In the genomic region with DNA sequence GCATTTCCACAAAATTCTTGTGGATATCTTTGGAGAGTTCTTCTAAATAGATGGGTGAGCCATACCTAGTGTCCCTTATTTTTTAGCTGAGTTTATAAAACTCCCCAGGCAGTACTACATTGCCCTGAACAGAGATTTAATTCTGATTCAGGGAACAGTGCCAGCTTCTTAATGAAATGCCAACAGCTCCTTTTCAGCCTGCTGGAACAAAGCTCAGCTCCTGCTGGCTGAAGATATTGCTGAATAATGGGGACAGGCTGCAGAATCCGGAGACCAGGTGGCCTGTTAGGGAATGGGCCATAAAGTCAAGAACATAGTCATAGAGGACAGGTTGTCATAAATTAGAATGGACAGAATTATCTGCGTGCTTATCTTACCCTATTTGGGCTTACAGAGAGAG, we compare ENCODE assay signal across 17 cellular contexts. TPM values are rescaled to one million over a fixed set of nuclear protein-coding genes. Genes with fewer than 3 reads are reported as not detected.
"Had no signal": no experiment of that assay in that cellular context is flagged by ENCODE, and none has a peak within 500 bp of the region (broad histone marks: within the 10 kb centered on the region; RNA-seq: fewer than 3 reads in every experiment).

No MANE protein-coding gene starts in this region.

- H3K36me3 ChIP-seq: colonic mucosa, heart right ventricle, left ventricle myocardium inferior, neural progenitor cell had no signal

- H3K9me3 Mint-ChIP-seq: neural progenitor cell had no signal

- H3K4me3 Mint-ChIP-seq: activated CD4-positive, alpha-beta memory T cell treated with anti-CD3 and anti-CD28 coated beads for 36 hours; activated naive CD8-positive, alpha-beta T cell treated with anti-CD3 and anti-CD28 coated beads for 36 hours; activated T-cell treated with anti-CD3 and anti-CD28 coated beads, Interleukin-2, amount 50 U/mL, for 72 hours; neural progenitor cell; stimulated activated naive CD8-positive, alpha-beta T cell treated with anti-CD3 and anti-CD28 coated beads, Interleukin-15, amount 100 ng/mL, for 72 hours; T-cell had no signal

- H3K4me1 ChIP-seq: colonic mucosa had no signal

- H3K36me3 Mint-ChIP-seq: neural progenitor cell had no signal

- H3K27me3 ChIP-seq: colonic mucosa, heart right ventricle, neural progenitor cell, pancreas had no signal

- H3K4me1 Mint-ChIP-seq: activated naive CD8-positive, alpha-beta T cell treated with anti-CD3 and anti-CD28 coated beads for 36 hours had no signal

- H3K27me3 Mint-ChIP-seq: stimulated activated naive CD8-positive, alpha-beta T cell treated with anti-CD3 and anti-CD28 coated beads, Interleukin-15, amount 100 ng/mL, for 72 hours; T-cell had no signal

- H3K27ac Mint-ChIP-seq: activated CD4-positive, alpha-beta memory T cell treated with anti-CD3 and anti-CD28 coated beads for 36 hours; activated naive CD8-positive, alpha-beta T cell treated with anti-CD3 and anti-CD28 coated beads for 36 hours; activated T-cell treated with anti-CD3 and anti-CD28 coated beads, Interleukin-2, amount 50 U/mL, for 72 hours; neural progenitor cell; stimulated activated naive CD8-positive, alpha-beta T cell treated with anti-CD3 and anti-CD28 coated beads, Interleukin-15, amount 100 ng/mL, for 72 hours; T-cell had no signal

- DNase-seq: activated CD4-positive, alpha-beta memory T cell treated with anti-CD3 and anti-CD28 coated beads for 36 hours; activated gamma-delta T cell treated with Interleukin-2 at 50 U/mL for 16 hours; activated naive CD8-positive, alpha-beta T cell treated with anti-CD3 and anti-CD28 coated beads for 36 hours; activated T-cell treated with anti-CD3 and anti-CD28 coated beads, Interleukin-2, amount 50 U/mL, for 72 hours; colonic mucosa; effector CD4-positive, alpha-beta T cell; heart right ventricle; left ventricle myocardium inferior; pancreas; retina; stimulated activated CD4-positive, alpha-beta T cell treated with anti-CD3 and anti-CD28 coated beads, Interleukin-4, amount 100 ng/mL, for 4 hours; stimulated activated naive CD8-positive, alpha-beta T cell treated with anti-CD3 and anti-CD28 coated beads, Interleukin-15, amount 100 ng/mL, for 72 hours; T-cell; T1000 had no signal

- H3K4me3 ChIP-seq: colonic mucosa, heart right ventricle, left ventricle myocardium inferior, neural progenitor cell, pancreas had no signal

- H3K27ac ChIP-seq: colonic mucosa, heart right ventricle, left ventricle myocardium inferior, neural progenitor cell, pancreas had no signal

- H3K9me3 ChIP-seq: colonic mucosa, heart right ventricle, left ventricle myocardium inferior, pancreas had no signal

RNA-seq across cellular contexts. Expression of a gene that starts 8.9 kb away (rescaled TPM):
- total RNA-seq: skeletal muscle tissue had no signal
- polyA plus RNA-seq: fibroblast of lung had no signal
